In genomic region chr12:65602579-65603295, GRCh38 we compare ENCODE assay signal across 8 cellular contexts.
A peak's percentile ranks its signal among the peaks of the same experiment; 100 is the strongest.
DNase-seq lines count a peak whose midpoint lies in the region; ATAC-seq and TF ChIP-seq lines count a peak whose summit lies in the region.

No MANE protein-coding gene starts in this region.

- H3K27ac ChIP-seq in coronary artery = peak overlapping the region in 1 of 2 donors; percentile 53

- DNase-seq in activated CD8-positive, alpha-beta memory T cell treated with anti-CD3 and anti-CD28 coated beads for 24 hours = peak; percentile 56
- no peak for DNase-seq in activated CD8-positive, alpha-beta memory T cell treated with anti-CD3 and anti-CD28 coated beads, Interleukin-2, amount 50 U/mL, for 4 hours
- DNase-seq in HT-29 (ENCODE audit: low spot score) (peak; percentile 92), SK-MEL-5 (ENCODE audit: low read depth, low spot score) (peak; percentile 95), coronary artery (ENCODE audit: low spot score) (peak; percentile 86), left colon (peak; percentile 78 to 83), GDM1 (lab: John Stamatoyannopoulos, UW) (no peak)
- DNase-seq in stimulated activated CD4-positive, alpha-beta T cell treated with anti-CD3 and anti-CD28 coated beads, Interleukin-4, amount 100 ng/mL, for 1 hour = peak; percentile 14

- TF ChIP-seq CTCF in coronary artery (IDR thresholded peaks at IDR 0.05) = no peak

- H3K4me3 ChIP-seq in coronary artery = peak overlapping the region; percentile 54

- intact Hi-C loops in left colon (cut with DNase I, micrococcal nuclease) = loop anchor here in 1 of 2 donors (10.0 kb wide), 1 partner anchor 392 kb away; no protein-coding TSS in a partner anchor

- ATAC-seq in left colon = peak; percentile 83

- in situ Hi-C loops in SK-MEL-5 (cut with HindIII; ENCODE audit: low pct_unique_long_range_greater_than_20kb, low sequenced_read_pairs) = no loop called here

Comparison
In these comparisons a context has a peak if more than half of its experiments do, and no peak if none do; other contexts are left out.
1. DNase-seq: peak in activated CD8-positive, alpha-beta memory T cell treated with anti-CD3 and anti-CD28 coated beads for 24 hours (single experiment), HT-29 (single experiment), SK-MEL-5 (single experiment), coronary artery (single experiment), left colon (2 of 2) and stimulated activated CD4-positive, alpha-beta T cell treated with anti-CD3 and anti-CD28 coated beads, Interleukin-4, amount 100 ng/mL, for 1 hour (single experiment); none in activated CD8-positive, alpha-beta memory T cell treated with anti-CD3 and anti-CD28 coated beads, Interleukin-2, amount 50 U/mL, for 4 hours (single experiment) and GDM1 (single experiment).